In genomic region chr13:34172048-34172447, GRCh38 we compare ENCODE assay signal across 18 cellular contexts.
DNase-seq lines count a peak whose midpoint lies in the region; ATAC-seq and TF ChIP-seq lines count a peak whose summit lies in the region.
"Had no signal": no experiment of that assay in that cellular context is flagged by ENCODE, and none has a peak within 500 bp of the region (broad histone marks: within the 10 kb centered on the region; RNA-seq: fewer than 3 reads in every experiment).

No MANE protein-coding gene starts in this region.

- H3K27ac Mint-ChIP-seq in activated CD4-positive, alpha-beta T cell treated with anti-CD3 and anti-CD28 coated beads for 36 hours: no peak overlapping the region
- H3K27ac Mint-ChIP-seq in CD4-positive, alpha-beta memory T cell: no peak overlapping the region
- no peak overlapping the region for H3K27ac Mint-ChIP-seq in mesothelial cell of epicardium
- H3K27ac Mint-ChIP-seq: IgD-negative memory B cell had no signal

- no peaks in the 10 kb centered on the region for H3K4me1 Mint-ChIP-seq in activated CD4-positive, alpha-beta T cell treated with anti-CD3 and anti-CD28 coated beads for 36 hours
- no peaks in the 10 kb centered on the region for H3K4me1 Mint-ChIP-seq in CD4-positive, alpha-beta memory T cell
- peaks cover 11% of the 10 kb centered on the region for H3K4me1 Mint-ChIP-seq in mesothelial cell of epicardium

- no peak for TF ChIP-seq CTCF in AG10803 (conservative IDR thresholded peaks at IDR 0.05; ENCODE audit: low read length)
- TF ChIP-seq CTCF in choroid plexus epithelial cell (conservative IDR thresholded peaks at IDR 0.05; ENCODE audit: low read depth, low read length): no peak
- no peak for TF ChIP-seq CTCF in mesothelial cell of epicardium (IDR thresholded peaks at IDR 0.05; ENCODE audit: unreplicated experiment)

- no peak overlapping the region for H3K27ac ChIP-seq in CD4-positive, alpha-beta memory T cell (ENCODE audit: low read depth, low read length)
- H3K27ac ChIP-seq: C4-2B, HL-60 had no signal

- no peaks in the 10 kb centered on the region for H3K9me3 Mint-ChIP-seq in activated CD4-positive, alpha-beta T cell treated with anti-CD3 and anti-CD28 coated beads for 36 hours (ENCODE audit: low read depth)
- H3K9me3 Mint-ChIP-seq in CD4-positive, alpha-beta memory T cell: no peaks in the 10 kb centered on the region
- H3K9me3 Mint-ChIP-seq in mesothelial cell of epicardium: peaks cover 8% of the 10 kb centered on the region
- H3K9me3 Mint-ChIP-seq: IgD-negative memory B cell had no signal

- no peak overlapping the region for H3K4me3 Mint-ChIP-seq in activated CD4-positive, alpha-beta T cell treated with anti-CD3 and anti-CD28 coated beads for 36 hours
- no peak overlapping the region for H3K4me3 Mint-ChIP-seq in CD4-positive, alpha-beta memory T cell
- no peak overlapping the region for H3K4me3 Mint-ChIP-seq in mesothelial cell of epicardium
- H3K4me3 Mint-ChIP-seq: IgD-negative memory B cell had no signal

- H3K4me3 ChIP-seq in AG10803 (ENCODE audit: low read length) (no peak overlapping the region), choroid plexus epithelial cell (ENCODE audit: low read depth, low read length) (no peak overlapping the region)
- no peak overlapping the region for H3K4me3 ChIP-seq in CD4-positive, alpha-beta memory T cell (ENCODE audit: low read length in 2 of 2)

- peaks cover 2% of the 10 kb centered on the region for H3K27me3 Mint-ChIP-seq in activated CD4-positive, alpha-beta T cell treated with anti-CD3 and anti-CD28 coated beads for 36 hours
- H3K27me3 Mint-ChIP-seq in CD4-positive, alpha-beta memory T cell: peaks cover 0 to 3% of the 10 kb centered on the region in 2 donors
- H3K27me3 Mint-ChIP-seq in mesothelial cell of epicardium (ENCODE audit: low read depth): no peaks in the 10 kb centered on the region
- H3K27me3 Mint-ChIP-seq: IgD-negative memory B cell had no signal

- H3K36me3 ChIP-seq in CD4-positive, alpha-beta memory T cell (ENCODE audit: insufficient read depth, low read length): no peaks in the 10 kb centered on the region

- no peaks in the 10 kb centered on the region for H3K27me3 ChIP-seq in CD4-positive, alpha-beta memory T cell (ENCODE audit: insufficient read depth, low read length)

- H3K4me1 ChIP-seq in CD4-positive, alpha-beta memory T cell (ENCODE audit: insufficient read depth, low read length): no peaks in the 10 kb centered on the region

- DNase-seq in AG10803 (ENCODE audit: low read depth) (peak; percentile 37), M059J (ENCODE audit: low read depth) (peak; percentile 47), choroid plexus epithelial cell (ENCODE audit: low read depth) (peak; percentile 21), iris pigment epithelial cell (ENCODE audit: low read depth) (peak; percentile 20), mesothelial cell of epicardium (ENCODE audit: low spot score in 2 of 2, unreplicated experiment in 2 of 2) (no peak), NCI-H774 (lab: John Stamatoyannopoulos, UW) (no peak)
- no peak for DNase-seq in activated CD4-positive, alpha-beta T cell treated with anti-CD3 and anti-CD28 coated beads for 36 hours
- no peak for DNase-seq in CD4-positive, alpha-beta memory T cell
- DNase-seq: NCI-H1417, NCI-H2029 treated with DMSO at 0.1 percent for 48 hours, NCI-H510A, SK-N-SH had no signal

- POLR2A ChIA-PET in activated CD4-positive, alpha-beta T cell treated with anti-CD3 and anti-CD28 coated beads for 36 hours (lab: Charles Lee): no interaction called here
- POLR2A ChIA-PET in CD4-positive, alpha-beta memory T cell (lab: Charles Lee; ENCODE audit: partially characterized antibody): no interaction called here

- CTCF ChIA-PET in activated CD4-positive, alpha-beta T cell treated with anti-CD3 and anti-CD28 coated beads for 36 hours (lab: Charles Lee): no interaction called here
- CTCF ChIA-PET in CD4-positive, alpha-beta memory T cell (lab: Charles Lee; ENCODE audit: partially characterized antibody): no interaction called here

- H3K9me3 ChIP-seq in CD4-positive, alpha-beta memory T cell (ENCODE audit: control insufficient read depth in 1 of 2, low read length in 2 of 2): no peaks in the 10 kb centered on the region
- H3K9me3 ChIP-seq: SK-N-SH had no signal

- H3K36me3 Mint-ChIP-seq in activated CD4-positive, alpha-beta T cell treated with anti-CD3 and anti-CD28 coated beads for 36 hours (ENCODE audit: low read depth): no peaks in the 10 kb centered on the region
- H3K36me3 Mint-ChIP-seq in CD4-positive, alpha-beta memory T cell: no peaks in the 10 kb centered on the region
- H3K36me3 Mint-ChIP-seq in mesothelial cell of epicardium: no peaks in the 10 kb centered on the region
- H3K36me3 Mint-ChIP-seq: IgD-negative memory B cell had no signal

- intact Hi-C loops in activated CD4-positive, alpha-beta T cell treated with anti-CD3 and anti-CD28 coated beads for 36 hours (cut with DNase I, micrococcal nuclease): no loop called here
- intact Hi-C loops in CD4-positive, alpha-beta memory T cell (cut with micrococcal nuclease): no loop called here

- no peak for ATAC-seq in activated CD4-positive, alpha-beta T cell treated with anti-CD3 and anti-CD28 coated beads for 36 hours
- ATAC-seq: HCT116, Panc1, Right ventricle myocardium inferior had no signal

Comparison
In these comparisons a context has a peak if more than half of its experiments do, and no peak if none do; other contexts are left out.
1. DNase-seq: peak in AG10803 (single experiment), M059J (single experiment), choroid plexus epithelial cell (single experiment) and iris pigment epithelial cell (single experiment); none in activated CD4-positive, alpha-beta T cell treated with anti-CD3 and anti-CD28 coated beads for 36 hours (single experiment), CD4-positive, alpha-beta memory T cell (0 of 5), mesothelial cell of epicardium (0 of 2) and NCI-H774 (single experiment).